Comparison of ENCODE assay signal across 22 cellular contexts in genomic region chr5:31625394-31625793, GRCh38. TPM values are rescaled to one million over a fixed set of nuclear protein-coding genes. Genes with fewer than 3 reads are reported as not detected.
"Had no signal": no experiment of that assay in that cellular context is flagged by ENCODE, and none has a peak within 500 bp of the region (broad histone marks: within the 10 kb centered on the region; RNA-seq: fewer than 3 reads in every experiment).

No MANE protein-coding gene starts in this region.

- ATAC-seq: effector memory CD8-positive, alpha-beta T cell; esophagus mucosa; gastrocnemius medialis; left colon; mucosa of descending colon had no signal

- H3K4me3 ChIP-seq: coronary artery, esophagus squamous epithelium, gastrocnemius medialis, heart right ventricle, lower lobe of right lung, mucosa of descending colon had no signal

- H3K9me3 ChIP-seq: esophagus squamous epithelium, gastrocnemius medialis, heart right ventricle, lower lobe of right lung, mucosa of descending colon had no signal

- H3K4me1 ChIP-seq: esophagus squamous epithelium, gastrocnemius medialis, lower lobe of right lung had no signal

- H3K36me3 ChIP-seq: esophagus squamous epithelium, gastrocnemius medialis, heart right ventricle, lower lobe of right lung had no signal

- H3K27ac ChIP-seq: coronary artery, epithelial cell of prostate, esophagus squamous epithelium, gastrocnemius medialis, lower lobe of right lung had no signal

- DNase-seq: effector CD8-positive, alpha-beta T cell; effector memory CD8-positive, alpha-beta T cell; endodermal cell; erythroblast; esophagus squamous epithelium; foreskin fibroblast; foreskin melanocyte; gastrocnemius medialis; glutamatergic neuron; head of caudate nucleus; heart right ventricle; hippocampal formation; left colon; left ventricle myocardium superior; lower lobe of right lung; mesenchymal stem cell; mucosa of descending colon; naive B cell had no signal

- H3K27me3 ChIP-seq: gastrocnemius medialis, heart right ventricle had no signal

RNA-seq across cellular contexts. Expression of gene PDZD2, which starts 13.5 kb away (rescaled TPM):
- total RNA-seq: myocyte had no signal
